In the genomic region with DNA sequence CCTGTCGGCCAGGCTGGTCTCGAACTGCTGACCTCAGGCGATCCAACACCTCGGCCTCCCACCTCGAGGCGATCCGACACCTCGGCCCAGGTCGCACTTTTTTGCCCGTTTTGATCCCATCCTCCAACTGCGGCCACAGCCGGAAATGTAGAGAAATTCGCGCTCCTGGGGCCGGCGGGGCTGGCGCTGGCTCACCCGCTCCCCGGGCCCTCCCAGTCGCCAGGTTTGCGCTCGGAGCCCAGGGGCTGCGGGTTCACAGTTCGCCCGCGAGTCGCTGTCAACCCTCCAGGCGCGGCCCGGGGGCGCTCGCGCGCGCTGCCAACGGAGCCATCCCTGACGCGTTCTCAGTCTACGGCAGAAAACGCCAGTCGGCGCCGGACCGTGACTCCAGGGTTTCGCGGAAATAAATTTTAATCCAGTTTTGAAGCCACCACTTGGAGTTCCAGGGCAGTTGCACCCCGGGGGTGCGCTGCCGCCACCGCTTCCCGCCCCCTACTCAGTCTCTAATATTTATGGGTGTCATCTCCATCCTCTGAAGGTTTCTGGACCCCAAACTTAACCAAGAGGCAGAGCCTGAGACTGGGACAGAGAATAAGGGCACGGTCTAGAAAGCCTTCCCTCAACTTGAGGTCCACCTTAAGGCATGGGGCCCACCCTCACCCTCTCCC, we compare ENCODE assay signal across 1 cellular context.
TF ChIP-seq lines count a peak whose summit lies in the region.

No MANE protein-coding gene starts in this region.

TF ChIP-seq in HCT116, 20 proteins besides CTCF, POLR2A, EP300 and RAD21:
- TF ChIP-seq JUND (IDR thresholded peaks at IDR 0.05) (no peak), SRF (IDR thresholded peaks at IDR 0.05; ENCODE audit: low read depth) (no peak), FOSL1 (IDR thresholded peaks at IDR 0.05; ENCODE audit: low read depth) (no peak), EGR1 (IDR thresholded peaks at IDR 0.05; ENCODE audit: low read depth) (no peak), YY1 (IDR thresholded peaks at IDR 0.05; ENCODE audit: extremely low read depth, insufficient replicate concordance, low read depth, low read length) (peak; percentile 9), EZH2 (IDR thresholded peaks at IDR 0.05) (no peak), SP1 (IDR thresholded peaks at IDR 0.05; ENCODE audit: low read depth) (no peak)
- TF ChIP-seq, protein P1, sequence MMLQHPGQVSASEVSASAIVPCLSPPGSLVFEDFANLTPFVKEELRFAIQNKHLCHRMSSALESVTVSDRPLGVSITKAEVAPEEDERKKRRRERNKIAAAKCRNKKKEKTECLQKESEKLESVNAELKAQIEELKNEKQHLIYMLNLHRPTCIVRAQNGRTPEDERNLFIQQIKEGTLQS (IDR thresholded peaks at IDR 0.05) = no peak
- TF ChIP-seq, protein P2, sequence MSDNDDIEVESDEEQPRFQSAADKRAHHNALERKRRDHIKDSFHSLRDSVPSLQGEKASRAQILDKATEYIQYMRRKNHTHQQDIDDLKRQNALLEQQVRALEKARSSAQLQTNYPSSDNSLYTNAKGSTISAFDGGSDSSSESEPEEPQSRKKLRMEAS (IDR thresholded peaks at IDR 0.05) = 0 out of 2 replicates have a peak, but pooled peaks have one; percentile 35
